Comparison of ENCODE assay signal across 21 cellular contexts in the genomic region with DNA sequence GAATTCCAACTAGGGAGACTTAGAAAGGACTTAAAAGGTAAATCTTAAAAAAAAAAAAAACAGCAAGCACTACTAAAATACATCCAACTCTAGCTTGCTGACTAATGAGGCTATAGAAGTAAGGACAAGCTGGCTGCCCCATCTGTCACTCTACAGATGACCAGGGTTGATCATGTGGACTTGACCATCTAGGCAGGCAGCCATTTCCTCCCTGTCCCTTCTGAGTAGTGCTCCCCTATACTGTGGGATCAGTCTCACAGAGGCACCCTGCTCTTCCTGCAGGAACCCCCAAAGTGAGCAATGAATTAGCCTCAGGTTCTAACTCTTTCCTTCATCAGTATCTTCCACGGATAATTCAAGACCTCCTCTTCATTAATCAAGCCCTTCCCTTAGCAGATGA. TPM values are rescaled to one million over a fixed set of nuclear protein-coding genes. Genes with fewer than 3 reads are reported as not detected.
DNase-seq lines count a peak whose midpoint lies in the region; TF ChIP-seq lines count a peak whose summit lies in the region.
"Had no signal": no experiment of that assay in that cellular context is flagged by ENCODE, and none has a peak within 500 bp of the region (broad histone marks: within the 10 kb centered on the region; RNA-seq: fewer than 3 reads in every experiment).

No MANE protein-coding gene starts in this region.

- H3K27ac ChIP-seq in WERI-Rb-1 (peak overlapping the region; percentile 46), RWPE1 (no peak overlapping the region)
- H3K27ac ChIP-seq: BLaER1 had no signal

- CTCF ChIA-PET in RWPE1 (lab: Yijun Ruan, JAX) = no interaction called here

- H3K27me3 ChIP-seq in WERI-Rb-1 (ENCODE audit: insufficient read depth, low read depth, severe bottlenecking) = no peaks in the 10 kb centered on the region
- H3K27me3 ChIP-seq: BE2C, BLaER1 had no signal

- H3K4me3 ChIP-seq in WERI-Rb-1 (ENCODE audit: low read depth, low read length) = no peak overlapping the region
- H3K4me3 ChIP-seq: BLaER1 had no signal

- TF ChIP-seq CTCF in WERI-Rb-1 (IDR thresholded peaks at IDR 0.05; ENCODE audit: low read depth, low read length) (no peak), RWPE1 (conservative IDR thresholded peaks at IDR 0.05; ENCODE audit: low read depth) (no peak)

- no peaks in the 10 kb centered on the region for H3K9me3 ChIP-seq in WERI-Rb-1 (ENCODE audit: severe bottlenecking)
- H3K9me3 ChIP-seq: BE2C, BLaER1 had no signal

- peaks cover 18% of the 10 kb centered on the region for H3K36me3 ChIP-seq in WERI-Rb-1
- H3K36me3 ChIP-seq: BE2C, BLaER1 had no signal

- POLR2A ChIA-PET in RWPE1 (lab: Yijun Ruan, JAX; ENCODE audit: low non-redundant PET) = no interaction called here

- peak; percentile 64 to 77 for DNase-seq in NCI-H524 (lab: John Stamatoyannopoulos, UW)
- no peak for DNase-seq in NCI-H524 treated with DMSO at 0.1 percent for 48 hours (lab: John Stamatoyannopoulos, UW)
- DNase-seq in G401 (ENCODE audit: low spot score) = peak; percentile 68
- DNase-seq in WERI-Rb-1 = peak; percentile 47
- DNase-seq in cerebellum (ENCODE audit: low spot score) = peak; percentile 18
- no peak for DNase-seq in RWPE1 (ENCODE audit: low spot score)
- DNase-seq in NK-92 (lab: John Stamatoyannopoulos, UW; ENCODE audit: unreplicated experiment) = no peak
- DNase-seq: 8988T; ACHN; BE2C; CD4-positive, alpha-beta memory T cell; CD4-positive, CD25-positive, alpha-beta regulatory T cell; CD8-positive, alpha-beta memory T cell; COR-L47; DMS153; DMS53; DMS79; DND-41; EL; GF-D8 had no signal

- in situ Hi-C loops in G401 (cut with HindIII; ENCODE audit: low sequenced_read_pairs) = no loop called here

RNA-seq across cellular contexts. Expression of a gene that starts 12.3 kb away (rescaled TPM):
- 0.14 TPM in 1 of 2 replicates, not detected in the other for total RNA-seq in G401 (2014; rRNA removed; shearing (Covaris generic))
- 135 TPM for total RNA-seq in cerebellum
- total RNA-seq: CD4-positive, CD25-positive, alpha-beta regulatory T cell; CD8-positive, alpha-beta memory T cell had no signal

Comparison
In these comparisons a context has a peak if more than half of its experiments do, and no peak if none do; other contexts are left out.
1. DNase-seq: peak in NCI-H524 (2 of 2), G401 (single experiment), WERI-Rb-1 (single experiment) and cerebellum (single experiment); none in NCI-H524 treated with DMSO at 0.1 percent for 48 hours (single experiment), RWPE1 (single experiment) and NK-92 (single experiment).
2. RNA of a gene that starts 12.3 kb away (total RNA-seq): 135 TPM in cerebellum (single experiment); 0.14 TPM in G401; every median in the first group is over 100 times any median in the second.